1 cellular context compared by ENCODE assay signal in genomic region chr2:87026816-87027215, GRCh38. TPM values are rescaled to one million over a fixed set of nuclear protein-coding genes. Genes with fewer than 3 reads are reported as not detected.
"Had no signal": no experiment of that assay in that cellular context is flagged by ENCODE, and none has a peak within 500 bp of the region (broad histone marks: within the 10 kb centered on the region; RNA-seq: fewer than 3 reads in every experiment).

No MANE protein-coding gene starts in this region.

RNA-seq across cellular contexts. Expression of gene PLGLB1, which starts 5.2 kb away (rescaled TPM):
- total RNA-seq: mesenteric fat pad had no signal
